Comparison of ENCODE assay signal across 1 cellular context in the genomic region with DNA sequence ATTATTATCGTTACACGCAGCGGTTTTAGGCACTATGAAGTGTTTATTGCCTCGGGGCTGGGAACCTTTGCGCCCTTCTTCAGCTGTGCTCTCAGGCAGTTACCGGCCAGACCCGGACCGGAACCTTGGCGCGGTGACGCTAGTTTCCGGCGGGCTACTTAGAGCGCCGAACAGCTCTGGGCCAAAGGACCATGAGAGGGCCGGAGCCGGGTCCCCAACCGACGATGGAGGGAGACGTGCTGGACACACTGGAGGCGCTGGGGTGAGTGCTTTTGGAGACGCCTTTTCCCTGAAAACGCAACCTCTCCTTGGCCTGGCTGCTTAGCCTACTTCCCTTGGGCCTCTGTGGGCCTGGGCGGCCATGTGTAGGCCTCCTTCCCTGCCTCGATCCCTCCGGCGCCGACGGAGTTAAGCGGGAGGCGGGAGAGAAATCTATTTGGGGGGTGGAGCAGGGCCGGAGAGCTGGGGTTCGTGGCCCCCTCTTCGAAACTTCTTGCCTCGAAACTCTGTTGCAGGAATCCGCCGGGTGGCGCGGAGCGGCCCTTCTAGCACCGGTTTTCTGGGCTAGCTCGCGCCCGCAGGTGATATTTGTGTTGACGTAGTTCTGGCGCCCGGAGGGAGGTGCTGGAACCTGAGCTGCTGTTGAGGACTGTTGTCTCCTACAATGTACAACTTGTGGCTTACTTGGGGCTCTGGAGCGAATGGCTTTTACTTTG.
TF ChIP-seq lines count a peak whose summit lies in the region.

A gene (plus strand): TSS at position 157 of the 716 bp plus-strand sequence. CDS start 35 bp downstream, at position 192.

TF ChIP-seq in HEK293, 187 proteins besides CTCF, POLR2A, EP300 and RAD21 (continued from another document and continues in another):
- TF ChIP-seq, protein P1, sequence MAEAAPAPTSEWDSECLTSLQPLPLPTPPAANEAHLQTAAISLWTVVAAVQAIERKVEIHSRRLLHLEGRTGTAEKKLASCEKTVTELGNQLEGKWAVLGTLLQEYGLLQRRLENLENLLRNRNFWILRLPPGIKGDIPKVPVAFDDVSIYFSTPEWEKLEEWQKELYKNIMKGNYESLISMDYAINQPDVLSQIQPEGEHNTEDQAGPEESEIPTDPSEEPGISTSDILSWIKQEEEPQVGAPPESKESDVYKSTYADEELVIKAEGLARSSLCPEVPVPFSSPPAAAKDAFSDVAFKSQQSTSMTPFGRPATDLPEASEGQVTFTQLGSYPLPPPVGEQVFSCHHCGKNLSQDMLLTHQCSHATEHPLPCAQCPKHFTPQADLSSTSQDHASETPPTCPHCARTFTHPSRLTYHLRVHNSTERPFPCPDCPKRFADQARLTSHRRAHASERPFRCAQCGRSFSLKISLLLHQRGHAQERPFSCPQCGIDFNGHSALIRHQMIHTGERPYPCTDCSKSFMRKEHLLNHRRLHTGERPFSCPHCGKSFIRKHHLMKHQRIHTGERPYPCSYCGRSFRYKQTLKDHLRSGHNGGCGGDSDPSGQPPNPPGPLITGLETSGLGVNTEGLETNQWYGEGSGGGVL (tag by site-specific recombination; IDR thresholded peaks at IDR 0.05): 0 out of 2 replicates have a peak, but pooled peaks have one; percentile 26
- TF ChIP-seq ZNF239 (tag by site-specific recombination; IDR thresholded peaks at IDR 0.05): no peak
- no peak for TF ChIP-seq TRIM28 (IDR thresholded peaks at IDR 0.05; ENCODE audit: borderline replicate concordance, low read length)
- no peak for TF ChIP-seq ZNF670 (tag by site-specific recombination; IDR thresholded peaks at IDR 0.05; ENCODE audit: low read depth)
- TF ChIP-seq, protein P2, sequence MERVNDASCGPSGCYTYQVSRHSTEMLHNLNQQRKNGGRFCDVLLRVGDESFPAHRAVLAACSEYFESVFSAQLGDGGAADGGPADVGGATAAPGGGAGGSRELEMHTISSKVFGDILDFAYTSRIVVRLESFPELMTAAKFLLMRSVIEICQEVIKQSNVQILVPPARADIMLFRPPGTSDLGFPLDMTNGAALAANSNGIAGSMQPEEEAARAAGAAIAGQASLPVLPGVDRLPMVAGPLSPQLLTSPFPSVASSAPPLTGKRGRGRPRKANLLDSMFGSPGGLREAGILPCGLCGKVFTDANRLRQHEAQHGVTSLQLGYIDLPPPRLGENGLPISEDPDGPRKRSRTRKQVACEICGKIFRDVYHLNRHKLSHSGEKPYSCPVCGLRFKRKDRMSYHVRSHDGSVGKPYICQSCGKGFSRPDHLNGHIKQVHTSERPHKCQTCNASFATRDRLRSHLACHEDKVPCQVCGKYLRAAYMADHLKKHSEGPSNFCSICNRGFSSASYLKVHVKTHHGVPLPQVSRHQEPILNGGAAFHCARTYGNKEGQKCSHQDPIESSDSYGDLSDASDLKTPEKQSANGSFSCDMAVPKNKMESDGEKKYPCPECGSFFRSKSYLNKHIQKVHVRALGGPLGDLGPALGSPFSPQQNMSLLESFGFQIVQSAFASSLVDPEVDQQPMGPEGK (tag by site-specific recombination; IDR thresholded peaks at IDR 0.05): peak; percentile 68
- 0 out of 2 replicates have a peak, but pooled peaks have one; percentile 11 for TF ChIP-seq ZNF664 (tag by site-specific recombination; IDR thresholded peaks at IDR 0.05)
- TF ChIP-seq, protein P3, sequence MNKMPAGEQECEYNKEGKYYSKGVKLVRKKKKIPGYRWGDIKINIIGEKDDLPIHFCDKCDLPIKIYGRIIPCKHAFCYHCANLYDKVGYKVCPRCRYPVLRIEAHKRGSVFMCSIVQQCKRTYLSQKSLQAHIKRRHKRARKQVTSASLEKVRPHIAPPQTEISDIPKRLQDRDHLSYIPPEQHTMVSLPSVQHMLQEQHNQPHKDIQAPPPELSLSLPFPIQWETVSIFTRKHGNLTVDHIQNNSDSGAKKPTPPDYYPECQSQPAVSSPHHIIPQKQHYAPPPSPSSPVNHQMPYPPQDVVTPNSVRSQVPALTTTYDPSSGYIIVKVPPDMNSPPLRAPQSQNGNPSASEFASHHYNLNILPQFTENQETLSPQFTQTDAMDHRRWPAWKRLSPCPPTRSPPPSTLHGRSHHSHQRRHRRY (tag by site-specific recombination; IDR thresholded peaks at IDR 0.05): no peak
- TF ChIP-seq ZBTB20 (tag by site-specific recombination; IDR thresholded peaks at IDR 0.05): peak; percentile 51; the same call in 1 of the 2 replicates
- 0 out of 2 replicates have a peak, but pooled peaks have one; percentile 37 for TF ChIP-seq ZFP69B (tag by site-specific recombination; IDR thresholded peaks at IDR 0.05)
- TF ChIP-seq, protein P4, sequence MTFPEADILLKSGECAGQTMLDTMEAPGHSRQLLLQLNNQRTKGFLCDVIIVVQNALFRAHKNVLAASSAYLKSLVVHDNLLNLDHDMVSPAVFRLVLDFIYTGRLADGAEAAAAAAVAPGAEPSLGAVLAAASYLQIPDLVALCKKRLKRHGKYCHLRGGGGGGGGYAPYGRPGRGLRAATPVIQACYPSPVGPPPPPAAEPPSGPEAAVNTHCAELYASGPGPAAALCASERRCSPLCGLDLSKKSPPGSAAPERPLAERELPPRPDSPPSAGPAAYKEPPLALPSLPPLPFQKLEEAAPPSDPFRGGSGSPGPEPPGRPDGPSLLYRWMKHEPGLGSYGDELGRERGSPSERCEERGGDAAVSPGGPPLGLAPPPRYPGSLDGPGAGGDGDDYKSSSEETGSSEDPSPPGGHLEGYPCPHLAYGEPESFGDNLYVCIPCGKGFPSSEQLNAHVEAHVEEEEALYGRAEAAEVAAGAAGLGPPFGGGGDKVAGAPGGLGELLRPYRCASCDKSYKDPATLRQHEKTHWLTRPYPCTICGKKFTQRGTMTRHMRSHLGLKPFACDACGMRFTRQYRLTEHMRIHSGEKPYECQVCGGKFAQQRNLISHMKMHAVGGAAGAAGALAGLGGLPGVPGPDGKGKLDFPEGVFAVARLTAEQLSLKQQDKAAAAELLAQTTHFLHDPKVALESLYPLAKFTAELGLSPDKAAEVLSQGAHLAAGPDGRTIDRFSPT (tag by site-specific recombination; IDR thresholded peaks at IDR 0.05): no peak
- no peak for TF ChIP-seq HOXD13 (CRISPR knock-in tag; IDR thresholded peaks at IDR 0.05; ENCODE audit: borderline replicate concordance)
- peak; percentile 50 for TF ChIP-seq PRDM1 (tag by site-specific recombination; IDR thresholded peaks at IDR 0.05)
- TF ChIP-seq, protein P5, sequence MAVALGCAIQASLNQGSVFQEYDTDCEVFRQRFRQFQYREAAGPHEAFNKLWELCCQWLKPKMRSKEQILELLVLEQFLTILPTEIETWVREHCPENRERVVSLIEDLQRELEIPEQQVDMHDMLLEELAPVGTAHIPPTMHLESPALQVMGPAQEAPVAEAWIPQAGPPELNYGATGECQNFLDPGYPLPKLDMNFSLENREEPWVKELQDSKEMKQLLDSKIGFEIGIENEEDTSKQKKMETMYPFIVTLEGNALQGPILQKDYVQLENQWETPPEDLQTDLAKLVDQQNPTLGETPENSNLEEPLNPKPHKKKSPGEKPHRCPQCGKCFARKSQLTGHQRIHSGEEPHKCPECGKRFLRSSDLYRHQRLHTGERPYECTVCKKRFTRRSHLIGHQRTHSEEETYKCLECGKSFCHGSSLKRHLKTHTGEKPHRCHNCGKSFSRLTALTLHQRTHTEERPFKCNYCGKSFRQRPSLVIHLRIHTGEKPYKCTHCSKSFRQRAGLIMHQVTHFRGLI (tag by site-specific recombination; IDR thresholded peaks at IDR 0.05): no peak
- peak; percentile 38; the same call in 1 of the 2 replicates for TF ChIP-seq GLIS1 (tag by site-specific recombination; IDR thresholded peaks at IDR 0.05)
- peak; percentile 89 for TF ChIP-seq ZSCAN30 (tag by site-specific recombination; IDR thresholded peaks at IDR 0.05)
- 0 out of 2 replicates have a peak, but pooled peaks have one; percentile 26 for TF ChIP-seq KLF7 (tag by site-specific recombination; IDR thresholded peaks at IDR 0.05; ENCODE audit: borderline replicate concordance)
- 0 out of 2 replicates have a peak, but pooled peaks have one; percentile 19 for TF ChIP-seq ZEB2 (tag by site-specific recombination; IDR thresholded peaks at IDR 0.05)
- TF ChIP-seq ZNF175 (tag by site-specific recombination; IDR thresholded peaks at IDR 0.05): no peak
- TF ChIP-seq ZNF324 (tag by site-specific recombination; IDR thresholded peaks at IDR 0.05): peak; percentile 93
- TF ChIP-seq ZNF660 (tag by site-specific recombination; IDR thresholded peaks at IDR 0.05): peak; percentile 96
- TF ChIP-seq ZNF777 (tag by site-specific recombination; IDR thresholded peaks at IDR 0.05; ENCODE audit: borderline replicate concordance): peak; percentile 84; the same call in 1 of the 2 replicates
- TF ChIP-seq ZNF202 (tag by site-specific recombination; IDR thresholded peaks at IDR 0.05; ENCODE audit: borderline replicate concordance): no peak
- no peak for TF ChIP-seq ZNF571 (tag by site-specific recombination; IDR thresholded peaks at IDR 0.05)
- TF ChIP-seq OVOL3 (tag by site-specific recombination; IDR thresholded peaks at IDR 0.05): 0 out of 2 replicates have a peak, but pooled peaks have one; percentile 60
- TF ChIP-seq ZBTB17 (tag by site-specific recombination; IDR thresholded peaks at IDR 0.05): peak; percentile 77
- TF ChIP-seq KLF16 (tag by site-specific recombination; IDR thresholded peaks at IDR 0.05): peak; percentile 87
- TF ChIP-seq ZNF335 (tag by site-specific recombination; conservative IDR thresholded peaks at IDR 0.05): peak; percentile 94
- TF ChIP-seq, protein P6, sequence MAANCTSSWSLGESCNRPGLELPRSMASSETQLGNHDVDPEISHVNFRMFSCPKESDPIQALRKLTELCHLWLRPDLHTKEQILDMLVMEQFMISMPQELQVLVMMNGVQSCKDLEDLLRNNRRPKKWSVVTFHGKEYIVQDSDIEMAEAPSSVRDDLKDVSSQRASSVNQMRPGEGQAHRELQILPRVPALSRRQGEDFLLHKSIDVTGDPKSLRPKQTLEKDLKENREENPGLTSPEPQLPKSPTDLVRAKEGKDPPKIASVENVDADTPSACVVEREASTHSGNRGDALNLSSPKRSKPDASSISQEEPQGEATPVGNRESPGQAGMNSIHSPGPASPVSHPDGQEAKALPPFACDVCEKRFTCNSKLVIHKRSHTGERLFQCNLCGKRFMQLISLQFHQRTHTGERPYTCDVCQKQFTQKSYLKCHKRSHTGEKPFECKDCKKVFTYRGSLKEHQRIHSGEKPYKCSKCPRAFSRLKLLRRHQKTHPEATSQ (tag by site-specific recombination; IDR thresholded peaks at IDR 0.05): peak; percentile 71; the same call in 1 of the 2 replicates
- peak; percentile 53 for TF ChIP-seq SP3 (tag by site-specific recombination; IDR thresholded peaks at IDR 0.05)
- TF ChIP-seq ZNF121 (tag by site-specific recombination; IDR thresholded peaks at IDR 0.05): peak; percentile 63; the same call in 1 of the 2 replicates
- TF ChIP-seq, protein P7, sequence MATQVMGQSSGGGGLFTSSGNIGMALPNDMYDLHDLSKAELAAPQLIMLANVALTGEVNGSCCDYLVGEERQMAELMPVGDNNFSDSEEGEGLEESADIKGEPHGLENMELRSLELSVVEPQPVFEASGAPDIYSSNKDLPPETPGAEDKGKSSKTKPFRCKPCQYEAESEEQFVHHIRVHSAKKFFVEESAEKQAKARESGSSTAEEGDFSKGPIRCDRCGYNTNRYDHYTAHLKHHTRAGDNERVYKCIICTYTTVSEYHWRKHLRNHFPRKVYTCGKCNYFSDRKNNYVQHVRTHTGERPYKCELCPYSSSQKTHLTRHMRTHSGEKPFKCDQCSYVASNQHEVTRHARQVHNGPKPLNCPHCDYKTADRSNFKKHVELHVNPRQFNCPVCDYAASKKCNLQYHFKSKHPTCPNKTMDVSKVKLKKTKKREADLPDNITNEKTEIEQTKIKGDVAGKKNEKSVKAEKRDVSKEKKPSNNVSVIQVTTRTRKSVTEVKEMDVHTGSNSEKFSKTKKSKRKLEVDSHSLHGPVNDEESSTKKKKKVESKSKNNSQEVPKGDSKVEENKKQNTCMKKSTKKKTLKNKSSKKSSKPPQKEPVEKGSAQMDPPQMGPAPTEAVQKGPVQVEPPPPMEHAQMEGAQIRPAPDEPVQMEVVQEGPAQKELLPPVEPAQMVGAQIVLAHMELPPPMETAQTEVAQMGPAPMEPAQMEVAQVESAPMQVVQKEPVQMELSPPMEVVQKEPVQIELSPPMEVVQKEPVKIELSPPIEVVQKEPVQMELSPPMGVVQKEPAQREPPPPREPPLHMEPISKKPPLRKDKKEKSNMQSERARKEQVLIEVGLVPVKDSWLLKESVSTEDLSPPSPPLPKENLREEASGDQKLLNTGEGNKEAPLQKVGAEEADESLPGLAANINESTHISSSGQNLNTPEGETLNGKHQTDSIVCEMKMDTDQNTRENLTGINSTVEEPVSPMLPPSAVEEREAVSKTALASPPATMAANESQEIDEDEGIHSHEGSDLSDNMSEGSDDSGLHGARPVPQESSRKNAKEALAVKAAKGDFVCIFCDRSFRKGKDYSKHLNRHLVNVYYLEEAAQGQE (tag by site-specific recombination; IDR thresholded peaks at IDR 0.05): no peak
- TF ChIP-seq ZNF707 (tag by site-specific recombination; IDR thresholded peaks at IDR 0.05): no peak
- peak; percentile 54; the same call in 1 of the 2 replicates for TF ChIP-seq ZNF843 (tag by site-specific recombination; IDR thresholded peaks at IDR 0.05)
- TF ChIP-seq ZNF37A (tag by site-specific recombination; IDR thresholded peaks at IDR 0.05): no peak
- TF ChIP-seq GFI1B (tag by site-specific recombination; IDR thresholded peaks at IDR 0.05): no peak
- peak; percentile 66; the same call in 1 of the 2 replicates for TF ChIP-seq ZNF24 (tag by site-specific recombination; IDR thresholded peaks at IDR 0.05)
- peak; percentile 91 for TF ChIP-seq ZXDB (tag by site-specific recombination; IDR thresholded peaks at IDR 0.05)
- no peak for TF ChIP-seq ZNF426 (tag by site-specific recombination; IDR thresholded peaks at IDR 0.05)
- TF ChIP-seq ZBTB8A (tag by site-specific recombination; IDR thresholded peaks at IDR 0.05): peak; percentile 70
- peak; percentile 74 for TF ChIP-seq KLF8 (tag by site-specific recombination; IDR thresholded peaks at IDR 0.05)
- TF ChIP-seq, protein P8, sequence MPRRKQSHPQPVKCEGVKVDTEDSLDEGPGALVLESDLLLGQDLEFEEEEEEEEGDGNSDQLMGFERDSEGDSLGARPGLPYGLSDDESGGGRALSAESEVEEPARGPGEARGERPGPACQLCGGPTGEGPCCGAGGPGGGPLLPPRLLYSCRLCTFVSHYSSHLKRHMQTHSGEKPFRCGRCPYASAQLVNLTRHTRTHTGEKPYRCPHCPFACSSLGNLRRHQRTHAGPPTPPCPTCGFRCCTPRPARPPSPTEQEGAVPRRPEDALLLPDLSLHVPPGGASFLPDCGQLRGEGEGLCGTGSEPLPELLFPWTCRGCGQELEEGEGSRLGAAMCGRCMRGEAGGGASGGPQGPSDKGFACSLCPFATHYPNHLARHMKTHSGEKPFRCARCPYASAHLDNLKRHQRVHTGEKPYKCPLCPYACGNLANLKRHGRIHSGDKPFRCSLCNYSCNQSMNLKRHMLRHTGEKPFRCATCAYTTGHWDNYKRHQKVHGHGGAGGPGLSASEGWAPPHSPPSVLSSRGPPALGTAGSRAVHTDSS (tag by site-specific recombination; IDR thresholded peaks at IDR 0.05): peak; percentile 50; the same call in 1 of the 2 replicates
- TF ChIP-seq ZNF184 (tag by site-specific recombination; IDR thresholded peaks at IDR 0.05): no peak; the same call in 1 of the 2 replicates
- peak; percentile 39; the same call in 1 of the 2 replicates for TF ChIP-seq ZNF391 (tag by site-specific recombination; IDR thresholded peaks at IDR 0.05; ENCODE audit: borderline replicate concordance, low read depth)
